ENCODE assay signal across 8 cellular contexts in genomic region chr4:5710065-5710961, GRCh38. TPM values are rescaled to one million over a fixed set of nuclear protein-coding genes. Genes with fewer than 3 reads are reported as not detected.
DNase-seq lines count a peak whose midpoint lies in the region; ATAC-seq and TF ChIP-seq lines count a peak whose summit lies in the region.

No MANE protein-coding gene starts in this region.

- H3K36me3 ChIP-seq in fibroblast of lung (ENCODE audit: control insufficient read depth, insufficient read depth, low read length) = peaks cover 2% of the 10 kb centered on the region
- H3K36me3 ChIP-seq in neural cell (ENCODE audit: insufficient read depth, low read length) = no peaks in the 10 kb centered on the region

- H3F3A ChIP-seq in neural cell (ENCODE audit: insufficient read depth, low read length, poor library complexity, severe bottlenecking) = no peaks in the 10 kb centered on the region

- H3K4me1 ChIP-seq in fibroblast of lung (ENCODE audit: control insufficient read depth, extremely low read depth, insufficient read depth, low read length) = peaks cover 12% of the 10 kb centered on the region

- ATAC-seq in HG02852 (IDR thresholded peaks at IDR 0.05; ENCODE audit: unreplicated experiment) (no peak), GM19328 (IDR thresholded peaks at IDR 0.05; ENCODE audit: unreplicated experiment) (no peak)

- no peaks in the 10 kb centered on the region for H4K20me1 ChIP-seq in fibroblast of lung (ENCODE audit: control insufficient read depth, extremely low read depth, insufficient read depth, low read length)
- no peaks in the 10 kb centered on the region for H4K20me1 ChIP-seq in neural cell (ENCODE audit: insufficient read depth)

- H3K4me3 ChIP-seq in fibroblast of lung (replicated peaks in 1 of 4; ENCODE audit: control extremely low read depth in 1 of 4, insufficient read depth in 1 of 4, low read depth in 3 of 4, low read length in 4 of 4) (peak overlapping the region; percentile 36 to 76 (median 50)), neural cell (ENCODE audit: low read length) (peak overlapping the region; percentile 59)

- H3K4me2 ChIP-seq in fibroblast of lung (ENCODE audit: extremely low read depth, insufficient read depth, low read length) (peak overlapping the region; percentile 90), neural cell (ENCODE audit: low read length) (no peak overlapping the region)

- H3K79me2 ChIP-seq in fibroblast of lung (ENCODE audit: control insufficient read depth, insufficient read depth, low read length) (peaks cover 39% of the 10 kb centered on the region), neural cell (replicated peaks; ENCODE audit: insufficient read depth, low read length) (no peaks in the 10 kb centered on the region)

- H3K27me3 ChIP-seq in fibroblast of lung (ENCODE audit: control insufficient read depth, insufficient read depth, low read length) (no peaks in the 10 kb centered on the region), neural cell (ENCODE audit: insufficient read depth, low read depth, low read length) (peaks cover 51% of the 10 kb centered on the region)

- H3K9me2 ChIP-seq in neural cell (ENCODE audit: insufficient read depth, low read length) = no peaks in the 10 kb centered on the region

- peak; percentile 47 to 51 for TF ChIP-seq CTCF in fibroblast of lung (conservative IDR thresholded peaks at IDR 0.05 in 1 of 2, IDR thresholded peaks at IDR 0.05 in 1 of 2; ENCODE audit: low read depth in 1 of 2, low read length in 2 of 2)
- TF ChIP-seq CTCF in neural cell (IDR thresholded peaks at IDR 0.05; ENCODE audit: poor library complexity, severe bottlenecking) = no peak

- no peak for TF ChIP-seq EP300 in neural cell (conservative IDR thresholded peaks at IDR 0.05; ENCODE audit: poor library complexity, severe bottlenecking)

- DNase-seq in NCI-H2171 treated with DMSO at 0.1 percent for 48 hours (lab: John Stamatoyannopoulos, UW) = peak; percentile 9
- no peak for DNase-seq in NCI-H2171 (lab: John Stamatoyannopoulos, UW)
- DNase-seq in SK-N-DZ (ENCODE audit: low spot score) = peak; percentile 73
- peak; percentile 31 to 48 for DNase-seq in fibroblast of lung (ENCODE audit: low read depth in 2 of 2)
- DNase-seq in effector CD4-positive, alpha-beta T cell = no peak

- no peak for TF ChIP-seq RAD21 in neural cell (conservative IDR thresholded peaks at IDR 0.05)

- H3K9me3 ChIP-seq in fibroblast of lung (ENCODE audit: control insufficient read depth, insufficient read depth, low read depth, low read length) (no peaks in the 10 kb centered on the region), neural cell (ENCODE audit: low read length) (peaks cover 5% of the 10 kb centered on the region)

- peak overlapping the region; percentile 90 for H2AFZ ChIP-seq in fibroblast of lung (ENCODE audit: low read length)
- H2AFZ ChIP-seq in neural cell (ENCODE audit: low read depth, low read length) = no peak overlapping the region

- H3K9ac ChIP-seq in fibroblast of lung (ENCODE audit: insufficient read depth, low read length) (peak overlapping the region; percentile 69), neural cell (ENCODE audit: low read length) (no peak overlapping the region)

- peak overlapping the region; percentile 74 for H3K27ac ChIP-seq in fibroblast of lung (ENCODE audit: insufficient read depth, low read length)
- no peak overlapping the region for H3K27ac ChIP-seq in neural cell (ENCODE audit: low read length)

TF ChIP-seq in neural cell, 6 proteins besides CTCF, POLR2A, EP300 and RAD21:
- no peak for TF ChIP-seq SMC3 (conservative IDR thresholded peaks at IDR 0.05; ENCODE audit: poor library complexity)
- TF ChIP-seq TAF1 (IDR thresholded peaks at IDR 0.05; ENCODE audit: low read depth) = no peak
- no peak for TF ChIP-seq REST (IDR thresholded peaks at IDR 0.05; ENCODE audit: borderline replicate concordance)
- TF ChIP-seq EZH2 (IDR thresholded peaks at IDR 0.05; ENCODE audit: borderline replicate concordance, insufficient read depth, low read length, poor library complexity, severe bottlenecking) = no peak
- no peak for TF ChIP-seq POLR2AphosphoS5 (IDR thresholded peaks at IDR 0.05)
- no peak for TF ChIP-seq MXI1 (conservative IDR thresholded peaks at IDR 0.05; ENCODE audit: poor library complexity, severe bottlenecking)

RNA-seq across cellular contexts. Expression of gene EVC, which starts 0.7 kb away (rescaled TPM):
- polyA plus RNA-seq in SK-N-DZ (2014; cell fraction: cytosol; rRNA removed) = 4.7 and 10.9 TPM in 2 replicates
- 6.5 and 9.6 TPM in 2 replicates for polyA plus RNA-seq in SK-N-DZ (2014; cell fraction: nucleus; rRNA removed)
- total RNA-seq in fibroblast of lung = 24.4 and 39.0 TPM in 2 replicates
- polyA plus RNA-seq in fibroblast of lung (4.9 and 6.1 TPM in 2 replicates), neural cell (0.48 and 0.62 TPM in 2 replicates)
- polyA plus RNA-seq in fibroblast of lung (2012) = 10.2 and 13.0 TPM in 2 replicates
- polyA minus RNA-seq in fibroblast of lung (ENCODE audit: low replicate concordance) (21.1 and 22.1 TPM in 2 replicates), neural cell (1.5 and 2.9 TPM in 2 replicates)

RNA-seq across cellular contexts. Expression of gene EVC2, which starts 2.0 kb away (rescaled TPM):
- polyA plus RNA-seq in SK-N-DZ (2014; cell fraction: cytosol; rRNA removed) = 1.8 and 2.1 TPM in 2 replicates
- polyA plus RNA-seq in SK-N-DZ (2014; cell fraction: nucleus; rRNA removed) = 2.4 and 2.7 TPM in 2 replicates
- total RNA-seq in fibroblast of lung = 15.9 and 16.5 TPM in 2 replicates
- polyA plus RNA-seq in fibroblast of lung (1.3 and 1.4 TPM in 2 replicates), neural cell (0.27 and 0.36 TPM in 2 replicates)
- 3.5 and 4.1 TPM in 2 replicates for polyA plus RNA-seq in fibroblast of lung (2012)
- polyA minus RNA-seq in fibroblast of lung (ENCODE audit: low replicate concordance) (2.5 and 7.8 TPM in 2 replicates), neural cell (0.35 TPM in 1 of 2 replicates, not detected in the other)

Comparison
In these comparisons a context has a peak if more than half of its experiments do, and no peak if none do; other contexts are left out.
1. DNase-seq: peak in NCI-H2171 treated with DMSO at 0.1 percent for 48 hours (single experiment), SK-N-DZ (single experiment) and fibroblast of lung (2 of 2); none in NCI-H2171 (single experiment) and effector CD4-positive, alpha-beta T cell (single experiment).